In genomic region chr16:70686376-70687171, GRCh38 we compare ENCODE assay signal across 9 cellular contexts. TPM values are rescaled to one million over a fixed set of nuclear protein-coding genes. Genes with fewer than 3 reads are reported as not detected.
DNase-seq lines count a peak whose midpoint lies in the region; ATAC-seq and TF ChIP-seq lines count a peak whose summit lies in the region.
"Had no signal": no experiment of that assay in that cellular context is flagged by ENCODE, and none has a peak within 500 bp of the region (broad histone marks: within the 10 kb centered on the region; RNA-seq: fewer than 3 reads in every experiment).

No MANE protein-coding gene starts in this region.

- H3K4me1 ChIP-seq in lung (ENCODE audit: control insufficient read depth in 2 of 2, insufficient read depth in 2 of 2, low read length in 2 of 2) (peaks cover 25 to 71% of the 10 kb centered on the region in 2 donors), upper lobe of right lung (peaks cover 74% of the 10 kb centered on the region)

- H3K4me3 ChIP-seq in lung (no peak overlapping the region), upper lobe of right lung (peak overlapping the region; percentile 39)

- no peak overlapping the region for H3K27ac Mint-ChIP-seq in activated T-cell treated with anti-CD3 and anti-CD28 coated beads, Interleukin-2, amount 50 U/mL, for 72 hours
- H3K27ac Mint-ChIP-seq in brain = peak overlapping the region; percentile 96 to 100 (median 98)

- no peaks in the 10 kb centered on the region for H3K27me3 Mint-ChIP-seq in activated T-cell treated with anti-CD3 and anti-CD28 coated beads, Interleukin-2, amount 50 U/mL, for 72 hours (ENCODE audit: low read depth)
- peaks cover 4% of the 10 kb centered on the region for H3K27me3 Mint-ChIP-seq in brain

- H3K4me3 Mint-ChIP-seq in activated T-cell treated with anti-CD3 and anti-CD28 coated beads, Interleukin-2, amount 50 U/mL, for 72 hours = peak overlapping the region in 1 of 2 donors; percentile 46
- H3K4me3 Mint-ChIP-seq in brain = peak overlapping the region; percentile 81 to 91 (median 86)

- H3K27ac ChIP-seq in lung (ENCODE audit: low read depth in 1 of 2, low read length in 1 of 2) (peak overlapping the region; percentile 74 to 91), upper lobe of right lung (peak overlapping the region; percentile 82)

- intact Hi-C loops in upper lobe of right lung (cut with DNase I) = no loop called here

- H3K9me3 Mint-ChIP-seq in activated T-cell treated with anti-CD3 and anti-CD28 coated beads, Interleukin-2, amount 50 U/mL, for 72 hours = no peaks in the 10 kb centered on the region
- H3K9me3 Mint-ChIP-seq in brain = no peaks in the 10 kb centered on the region

- TF ChIP-seq CTCF in brain (conservative IDR thresholded peaks at IDR 0.05) (no peak), lung (IDR thresholded peaks at IDR 0.05; ENCODE audit: control extremely low read depth, extremely low read depth) (no peak), upper lobe of right lung (IDR thresholded peaks at IDR 0.05) (no peak)

- H3K4me1 Mint-ChIP-seq in activated T-cell treated with anti-CD3 and anti-CD28 coated beads, Interleukin-2, amount 50 U/mL, for 72 hours (ENCODE audit: low read depth) = no peaks in the 10 kb centered on the region
- peaks cover 82% of the 10 kb centered on the region for H3K4me1 Mint-ChIP-seq in brain

- peaks cover 0 to 4% of the 10 kb centered on the region in 2 donors for H3K36me3 ChIP-seq in lung (ENCODE audit: control insufficient read depth in 2 of 2, insufficient read depth in 2 of 2, low read length in 2 of 2)
- H3K36me3 ChIP-seq in upper lobe of right lung = no peaks in the 10 kb centered on the region

- no peaks in the 10 kb centered on the region for H3K9me3 ChIP-seq in lung (ENCODE audit: control insufficient read depth in 2 of 2, insufficient read depth in 1 of 2, low read length in 1 of 2)
- H3K9me3 ChIP-seq in upper lobe of right lung = no peaks in the 10 kb centered on the region

- H3K36me3 Mint-ChIP-seq in activated T-cell treated with anti-CD3 and anti-CD28 coated beads, Interleukin-2, amount 50 U/mL, for 72 hours (ENCODE audit: insufficient read depth in 2 of 2) = no peaks in the 10 kb centered on the region
- no peaks in the 10 kb centered on the region for H3K36me3 Mint-ChIP-seq in brain

- WGBS in lung, 2 donors = 47 to 64% methylated on average over 25 to 29 of the region's 29 CpGs

- H3K27me3 ChIP-seq in lung (ENCODE audit: control insufficient read depth, insufficient read depth) (no peaks in the 10 kb centered on the region), upper lobe of right lung (no peaks in the 10 kb centered on the region)

- ATAC-seq in activated T-cell treated with anti-CD3 and anti-CD28 coated beads, Interleukin-2, amount 50 U/mL, for 72 hours (replicated peaks in 1 of 2) = peak; percentile 2 to 7
- ATAC-seq in lung (ENCODE audit: insufficient read depth, low FRiP score) (no peak), upper lobe of right lung (no peak), GM21381 (IDR thresholded peaks at IDR 0.05; ENCODE audit: unreplicated experiment) (no peak), GM21515 (IDR thresholded peaks at IDR 0.05; ENCODE audit: unreplicated experiment) (no peak)

- DNase-seq in activated T-cell treated with anti-CD3 and anti-CD28 coated beads, Interleukin-2, amount 50 U/mL, for 72 hours = no peak
- DNase-seq in activated T-cell treated with anti-CD3 and anti-CD28 coated beads, Interleukin-2, amount 50 U/mL, for 48 hours = no peak
- DNase-seq in lung (ENCODE audit: low spot score) (no peak), upper lobe of right lung (no peak), cerebellum (ENCODE audit: low spot score) (no peak)

RNA-seq across cellular contexts. Expression of gene MTSS2, which starts 0.7 kb away (rescaled TPM):
- total RNA-seq in activated T-cell treated with anti-CD3 and anti-CD28 coated beads, Interleukin-2, amount 50 U/mL, for 72 hours = 1 to 10 TPM; 5.5 to 8.5 TPM
- polyA plus RNA-seq in brain (ENCODE audit: insufficient read depth, low read depth, low replicate concordance) (231 TPM), lung (10 to 100 TPM; 40.6 to 74.0 TPM)
- total RNA-seq in lung (10 to 100 TPM; 72.5 to 91.3 TPM), upper lobe of right lung (81.3 TPM), cerebellum (49.0 TPM)

RNA-seq across cellular contexts. Expression of gene IL34, which starts 40.2 kb away (rescaled TPM):
- under 1 TPM; 0.35 to 0.36 TPM for total RNA-seq in activated T-cell treated with anti-CD3 and anti-CD28 coated beads, Interleukin-2, amount 50 U/mL, for 72 hours
- polyA plus RNA-seq in brain (ENCODE audit: insufficient read depth, low read depth, low replicate concordance) (6.7 TPM), lung (1 to 10 TPM; 1.5 to 2.7 TPM)
- total RNA-seq in lung (10 to 100 TPM; 11.6 to 13.0 TPM), upper lobe of right lung (3.3 TPM), cerebellum (4.1 TPM)
- total RNA-seq: NCI-H460 had no signal

Comparison
In these comparisons a context has a peak if more than half of its experiments do, and no peak if none do; other contexts are left out.
1. ATAC-seq: peak in activated T-cell treated with anti-CD3 and anti-CD28 coated beads, Interleukin-2, amount 50 U/mL, for 72 hours (2 of 2); none in lung (single experiment), upper lobe of right lung (single experiment), GM21381 (single experiment) and GM21515 (single experiment).